8 cellular contexts compared by ENCODE assay signal in the genomic region with DNA sequence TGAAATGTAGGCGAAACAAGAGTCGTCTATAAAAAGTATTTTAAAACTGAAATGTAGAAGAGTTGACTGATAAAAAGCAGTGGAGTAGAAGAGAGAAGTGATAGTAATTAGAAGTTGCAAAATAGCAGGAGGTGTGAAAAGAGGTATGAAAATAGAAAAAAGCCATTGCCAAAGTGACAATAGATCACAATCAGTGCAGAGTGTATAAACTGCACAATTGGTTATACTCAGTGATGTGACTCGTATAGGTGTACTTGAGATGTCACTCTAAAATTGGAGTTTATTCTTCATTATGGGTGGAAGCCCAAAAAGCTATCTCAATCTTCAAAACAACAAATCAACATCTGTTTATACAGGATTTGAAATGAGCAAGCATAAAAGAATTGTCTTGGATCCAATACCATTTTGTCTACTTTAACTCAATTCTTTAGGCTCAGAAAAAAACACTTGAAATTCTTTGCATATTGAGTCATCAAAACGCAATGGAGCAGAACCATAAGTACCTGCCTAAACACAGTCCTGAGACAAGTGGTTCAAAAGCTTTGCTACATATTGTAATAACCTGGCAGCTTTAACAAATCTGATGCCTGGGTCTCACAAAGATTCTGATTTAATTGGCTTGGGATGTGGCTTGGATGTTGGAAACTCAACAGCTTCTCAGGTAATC. TPM values are rescaled to one million over a fixed set of nuclear protein-coding genes. Genes with fewer than 3 reads are reported as not detected.
A peak's percentile ranks its signal among the peaks of the same experiment; 100 is the strongest.
DNase-seq lines count a peak whose midpoint lies in the region; ATAC-seq, FAIRE-seq and TF ChIP-seq lines count a peak whose summit lies in the region.

No MANE protein-coding gene starts in this region.

- H3K4me3 Mint-ChIP-seq in activated B cell treated with CpG ODN at 0.5 μM for 24 hours = no peak overlapping the region
- H3K4me3 Mint-ChIP-seq in stimulated activated naive CD8-positive, alpha-beta T cell treated with anti-CD3 and anti-CD28 coated beads, Interleukin-15, amount 100 ng/mL, for 72 hours = no peak overlapping the region

- peaks cover 18% of the 10 kb centered on the region for H3K4me1 Mint-ChIP-seq in activated B cell treated with CpG ODN at 0.5 μM for 24 hours
- H3K4me1 Mint-ChIP-seq in stimulated activated naive CD8-positive, alpha-beta T cell treated with anti-CD3 and anti-CD28 coated beads, Interleukin-15, amount 100 ng/mL, for 72 hours = peaks cover 24% of the 10 kb centered on the region

- H3K27ac Mint-ChIP-seq in activated B cell treated with CpG ODN at 0.5 μM for 24 hours = peak overlapping the region; percentile 25
- peak overlapping the region in 1 of 2 donors; percentile 57 for H3K27ac Mint-ChIP-seq in stimulated activated naive CD8-positive, alpha-beta T cell treated with anti-CD3 and anti-CD28 coated beads, Interleukin-15, amount 100 ng/mL, for 72 hours
- no peak overlapping the region for H3K27ac Mint-ChIP-seq in activated naive CD4-positive, alpha-beta T cell treated with anti-CD3 and anti-CD28 coated beads, Interleukin-2, amount 50 U/mL, for 72 hours

- peak; percentile 6 for FAIRE-seq in D721Med (lab: Jason Lieb, UNC)

- H3K9me3 Mint-ChIP-seq in activated B cell treated with CpG ODN at 0.5 μM for 24 hours = no peaks in the 10 kb centered on the region
- H3K9me3 Mint-ChIP-seq in stimulated activated naive CD8-positive, alpha-beta T cell treated with anti-CD3 and anti-CD28 coated beads, Interleukin-15, amount 100 ng/mL, for 72 hours = no peaks in the 10 kb centered on the region
- no peaks in the 10 kb centered on the region for H3K9me3 Mint-ChIP-seq in activated naive CD4-positive, alpha-beta T cell treated with anti-CD3 and anti-CD28 coated beads, Interleukin-2, amount 50 U/mL, for 72 hours

- H3K27me3 Mint-ChIP-seq in activated B cell treated with CpG ODN at 0.5 μM for 24 hours = no peaks in the 10 kb centered on the region
- no peaks in the 10 kb centered on the region for H3K27me3 Mint-ChIP-seq in stimulated activated naive CD8-positive, alpha-beta T cell treated with anti-CD3 and anti-CD28 coated beads, Interleukin-15, amount 100 ng/mL, for 72 hours

- POLR2A ChIA-PET in activated B cell treated with CpG ODN at 0.5 μM for 24 hours (lab: Charles Lee) = interaction anchor here (0.6 to 1.6 kb wide), 6 partner anchors 9 to 42 kb away, joined by 3 to 14 read pairs (median 4); a partner anchor contains a TSS

- intact Hi-C loops in activated B cell treated with CpG ODN at 0.5 μM for 24 hours (cut with micrococcal nuclease) = loop anchor here (1.0 kb wide), 1 partner anchor 9 kb away; a partner anchor contains a TSS

- DNase-seq in D721Med (ENCODE audit: insufficient read length, low spot score) = no peak
- peak; percentile 49 for DNase-seq in GM20000 (ENCODE audit: low spot score)
- DNase-seq in activated B cell treated with CpG ODN at 0.5 μM for 24 hours = no peak
- DNase-seq in stimulated activated naive CD4-positive, alpha-beta T cell treated with Interleukin-2 at 50 U/mL for 16 hours (lab: John Stamatoyannopoulos, UW) = no peak
- DNase-seq in mesenteric fat pad (ENCODE audit: low spot score) = no peak
- DNase-seq in stimulated activated naive CD8-positive, alpha-beta T cell treated with anti-CD3 and anti-CD28 coated beads, Interleukin-15, amount 100 ng/mL, for 72 hours = no peak
- no peak for DNase-seq in activated naive CD4-positive, alpha-beta T cell treated with anti-CD3 and anti-CD28 coated beads, Interleukin-2, amount 50 U/mL, for 72 hours (ENCODE audit: low spot score in 2 of 2)

- peaks cover 15% of the 10 kb centered on the region for H3K36me3 Mint-ChIP-seq in activated B cell treated with CpG ODN at 0.5 μM for 24 hours (ENCODE audit: low read depth)
- H3K36me3 Mint-ChIP-seq in activated naive CD4-positive, alpha-beta T cell treated with anti-CD3 and anti-CD28 coated beads, Interleukin-2, amount 50 U/mL, for 72 hours = peaks cover 0 to 7% of the 10 kb centered on the region in 2 donors

- no peak for TF ChIP-seq CTCF in D721Med (IDR thresholded peaks at IDR 0.05; ENCODE audit: insufficient read depth, missing control alignments)
- no peak for TF ChIP-seq CTCF in GM20000 (IDR thresholded peaks at IDR 0.05; ENCODE audit: extremely low read depth, missing control alignments)
- no peak for TF ChIP-seq CTCF in activated B cell treated with CpG ODN at 0.5 μM for 24 hours (IDR thresholded peaks at IDR 0.05)

- CTCF ChIA-PET in activated B cell treated with CpG ODN at 0.5 μM for 24 hours (lab: Charles Lee) = no interaction called here

- ATAC-seq in HG03520 (IDR thresholded peaks at IDR 0.05; ENCODE audit: unreplicated experiment) (peak; percentile 73), activated B cell treated with CpG ODN at 0.5 μM for 24 hours (ENCODE audit: low read depth) (peak; percentile 87)
- ATAC-seq in stimulated activated naive CD8-positive, alpha-beta T cell treated with anti-CD3 and anti-CD28 coated beads, Interleukin-15, amount 100 ng/mL, for 72 hours = no peak
- ATAC-seq in activated naive CD4-positive, alpha-beta T cell treated with anti-CD3 and anti-CD28 coated beads, Interleukin-2, amount 50 U/mL, for 72 hours = no peak

RNA-seq across cellular contexts. Expression of a gene that starts 8.8 kb away (rescaled TPM):
- total RNA-seq in activated B cell treated with CpG ODN at 0.5 μM for 24 hours (8.9 and 9.1 TPM in 2 replicates), mesenteric fat pad (22.6 TPM)
- 10 to 100 TPM; 12.8 to 28.2 TPM for total RNA-seq in activated naive CD4-positive, alpha-beta T cell treated with anti-CD3 and anti-CD28 coated beads, Interleukin-2, amount 50 U/mL, for 72 hours

RNA-seq across cellular contexts. Expression of a gene that starts 9.3 kb away (rescaled TPM):
- total RNA-seq in activated B cell treated with CpG ODN at 0.5 μM for 24 hours (21.7 and 24.0 TPM in 2 replicates), mesenteric fat pad (14.6 TPM)
- total RNA-seq in activated naive CD4-positive, alpha-beta T cell treated with anti-CD3 and anti-CD28 coated beads, Interleukin-2, amount 50 U/mL, for 72 hours = 10 to 100 TPM; 31.4 to 33.1 TPM

RNA-seq across cellular contexts. Expression of a gene that starts 42.3 kb away (rescaled TPM):
- total RNA-seq in activated B cell treated with CpG ODN at 0.5 μM for 24 hours = 508 and 518 TPM in 2 replicates
- total RNA-seq in mesenteric fat pad = 437 TPM
- total RNA-seq in activated naive CD4-positive, alpha-beta T cell treated with anti-CD3 and anti-CD28 coated beads, Interleukin-2, amount 50 U/mL, for 72 hours = 100 to 1,000 TPM; 563 to 791 TPM

Comparison
In these comparisons a context has a peak if more than half of its experiments do, and no peak if none do; other contexts are left out.
1. ATAC-seq: peak in HG03520 (single experiment) and activated B cell treated with CpG ODN at 0.5 μM for 24 hours (single experiment); none in stimulated activated naive CD8-positive, alpha-beta T cell treated with anti-CD3 and anti-CD28 coated beads, Interleukin-15, amount 100 ng/mL, for 72 hours (single experiment) and activated naive CD4-positive, alpha-beta T cell treated with anti-CD3 and anti-CD28 coated beads, Interleukin-2, amount 50 U/mL, for 72 hours (0 of 2).